In genomic region chr9:136566553-136566895, GRCh38 we compare ENCODE assay signal across 18 cellular contexts. TPM values are rescaled to one million over a fixed set of nuclear protein-coding genes. Genes with fewer than 3 reads are reported as not detected.
DNase-seq lines count a peak whose midpoint lies in the region; ATAC-seq and TF ChIP-seq lines count a peak whose summit lies in the region.
"Had no signal": no experiment of that assay in that cellular context is flagged by ENCODE, and none has a peak within 500 bp of the region (broad histone marks: within the 10 kb centered on the region; RNA-seq: fewer than 3 reads in every experiment).

No MANE protein-coding gene starts in this region.

- H3K36me3 ChIP-seq in right atrium auricular region (no peaks in the 10 kb centered on the region), mesendoderm (ENCODE audit: control insufficient read depth, insufficient read depth, low read length) (no peaks in the 10 kb centered on the region), skeletal muscle tissue (ENCODE audit: control insufficient read depth in 3 of 3, insufficient read depth in 3 of 3, low read length in 3 of 3) (no peaks in the 10 kb centered on the region), vagina (no peaks in the 10 kb centered on the region)
- H3K36me3 ChIP-seq: BLaER1 treated with 17β-estradiol and CSF1 and Interleukin-3, amounts not matched to agents 10 nM and 100 nM had no signal

- peak overlapping the region; percentile 51 for H2BK5ac ChIP-seq in mesendoderm (ENCODE audit: low read length)

- H3K18ac ChIP-seq in mesendoderm (ENCODE audit: low read length), result peak overlapping the region; percentile 8

- no peak overlapping the region for H3K4me2 ChIP-seq in mesendoderm (ENCODE audit: low read length)
- H3K4me2 ChIP-seq: SK-N-SH had no signal

- H3K9me3 ChIP-seq in right atrium auricular region (no peaks in the 10 kb centered on the region), skeletal muscle tissue (ENCODE audit: control insufficient read depth in 3 of 3, low read length in 3 of 3) (no peaks in the 10 kb centered on the region), vagina (no peaks in the 10 kb centered on the region)
- H3K9me3 ChIP-seq: SK-N-SH had no signal

- H3K79me2 ChIP-seq in mesendoderm (ENCODE audit: control insufficient read depth, insufficient read depth, low read length), result no peaks in the 10 kb centered on the region

- no peak overlapping the region for H3K23ac ChIP-seq in mesendoderm (ENCODE audit: low read length)

- peaks cover 6% of the 10 kb centered on the region for H3K79me1 ChIP-seq in mesendoderm (ENCODE audit: low read length)

- H3K4ac ChIP-seq in mesendoderm (ENCODE audit: low read depth, low read length), result peak overlapping the region; percentile 1

- H3K4me1 ChIP-seq in right atrium auricular region, result peaks cover 0 to 92% of the 10 kb centered on the region in 2 donors
- peaks cover 17% of the 10 kb centered on the region for H3K4me1 ChIP-seq in mesendoderm (ENCODE audit: control insufficient read depth, low read depth, low read length)
- peaks cover 43 to 68% (median 66%) of the 10 kb centered on the region in 3 donors for H3K4me1 ChIP-seq in skeletal muscle tissue (ENCODE audit: control insufficient read depth in 3 of 3, insufficient read depth in 3 of 3, low read length in 3 of 3)
- H3K4me1 ChIP-seq in vagina, result peaks cover 70% of the 10 kb centered on the region

- H4K8ac ChIP-seq in mesendoderm (ENCODE audit: low read depth, low read length), result no peak overlapping the region

- H2BK15ac ChIP-seq in mesendoderm (replicated peaks; ENCODE audit: low read depth), result no peak overlapping the region

- no CpG with 5 or more reads among the region's 19 CpGs for WGBS in mesendoderm (ENCODE audit: extremely low coverage, insufficient coverage, low lambda C conversion rate)

- no peak overlapping the region for H2AK5ac ChIP-seq in mesendoderm (ENCODE audit: low read length)

- peak overlapping the region; percentile 10 for H2BK120ac ChIP-seq in mesendoderm (ENCODE audit: low read depth, low read length)

- TF ChIP-seq CTCF in right atrium auricular region (IDR thresholded peaks at IDR 0.05) (no peak), vagina (IDR thresholded peaks at IDR 0.05) (no peak)

- no peak overlapping the region for H3K9ac ChIP-seq in mesendoderm (ENCODE audit: low read length)
- no peak overlapping the region for H3K9ac ChIP-seq in skeletal muscle tissue (ENCODE audit: low read depth in 1 of 3, low read length in 3 of 3)
- H3K9ac ChIP-seq: SK-N-SH had no signal

- intact Hi-C loops in cardiac septum (cut with DNase I) (no loop called here), vagina (cut with DNase I) (no loop called here), left colon (cut with DNase I, micrococcal nuclease) (no loop called here)

- peak overlapping the region; percentile 37 for H3K56ac ChIP-seq in mesendoderm (ENCODE audit: low read length)

- H4K5ac ChIP-seq in mesendoderm (ENCODE audit: low read length), result no peak overlapping the region

- ATAC-seq in left colon (no peak), HG03280 (IDR thresholded peaks at IDR 0.05; ENCODE audit: unreplicated experiment) (no peak)
- ATAC-seq: activated CD8-positive, alpha-beta T cell treated with anti-CD3 and anti-CD28 coated beads for 36 hours had no signal

- H3K27ac ChIP-seq in right atrium auricular region, result peak overlapping the region; percentile 72 to 78
- no peak overlapping the region for H3K27ac ChIP-seq in mesendoderm (ENCODE audit: low read depth, low read length)
- H3K27ac ChIP-seq in skeletal muscle tissue (ENCODE audit: low read depth, low read length), result peak overlapping the region; percentile 47
- peak overlapping the region; percentile 90 for H3K27ac ChIP-seq in vagina

- DNase-seq in right atrium auricular region (ENCODE audit: low spot score) (no peak), cardiac septum (ENCODE audit: low spot score) (no peak), mesendoderm (no peak), vagina (ENCODE audit: extremely low spot score in 2 of 2) (no peak), T-helper 1 cell (no peak), left colon (no peak)
- DNase-seq: activated CD4-positive, CD25-positive, alpha-beta regulatory T cell; activated CD8-positive, alpha-beta T cell treated with anti-CD3 and anti-CD28 coated beads for 36 hours; activated naive CD4-positive, alpha-beta T cell; NCI-H1417; NCI-H2107; NCI-H510A treated with DMSO at 0.1 percent for 48 hours; stimulated activated naive CD4-positive, alpha-beta T cell treated with Interleukin-2 at 50 U/mL for 16 hours; T-helper 9 cell had no signal

- TF ChIP-seq POLR2A in vagina (IDR thresholded peaks at IDR 0.05), result no peak

- H3K27me3 ChIP-seq in right atrium auricular region (no peaks in the 10 kb centered on the region), mesendoderm (ENCODE audit: insufficient read depth, low read length, poor library complexity) (no peaks in the 10 kb centered on the region), skeletal muscle tissue (ENCODE audit: control insufficient read depth in 3 of 3, insufficient read depth in 3 of 3, low read length in 3 of 3) (peaks cover 0 to 6% (median 0%) of the 10 kb centered on the region in 3 donors), vagina (no peaks in the 10 kb centered on the region)
- H3K27me3 ChIP-seq: BLaER1 treated with 17β-estradiol and CSF1 and Interleukin-3, amounts not matched to agents 10 nM and 100 nM had no signal

- H3K4me3 ChIP-seq in right atrium auricular region, result no peak overlapping the region
- no peak overlapping the region for H3K4me3 ChIP-seq in mesendoderm (ENCODE audit: low read length)
- no peak overlapping the region for H3K4me3 ChIP-seq in skeletal muscle tissue (ENCODE audit: low read length in 3 of 3)
- H3K4me3 ChIP-seq in vagina, result no peak overlapping the region
- H3K4me3 ChIP-seq: BLaER1 treated with 17β-estradiol and CSF1 and Interleukin-3, amounts not matched to agents 10 nM and 100 nM had no signal

RNA-seq across cellular contexts. Expression of gene NOTCH1, which starts 20.7 kb away (rescaled TPM):
- total RNA-seq in right atrium auricular region, result 10 to 100 TPM; 14.2 to 39.7 TPM
- total RNA-seq in cardiac septum, result 29.7 TPM
- 14.3 TPM for polyA plus RNA-seq in mesendoderm (2013, experiment 1 of 2)
- polyA plus RNA-seq in mesendoderm (2013, experiment 2 of 2), result 14.2 TPM
- 69.4 TPM for total RNA-seq in skeletal muscle tissue
- 67.0 TPM for total RNA-seq in vagina
- total RNA-seq in left colon, result 10 to 100 TPM; 49.5 to 72.2 TPM
